ENCODE assay signal across 1 cellular context in the genomic region with DNA sequence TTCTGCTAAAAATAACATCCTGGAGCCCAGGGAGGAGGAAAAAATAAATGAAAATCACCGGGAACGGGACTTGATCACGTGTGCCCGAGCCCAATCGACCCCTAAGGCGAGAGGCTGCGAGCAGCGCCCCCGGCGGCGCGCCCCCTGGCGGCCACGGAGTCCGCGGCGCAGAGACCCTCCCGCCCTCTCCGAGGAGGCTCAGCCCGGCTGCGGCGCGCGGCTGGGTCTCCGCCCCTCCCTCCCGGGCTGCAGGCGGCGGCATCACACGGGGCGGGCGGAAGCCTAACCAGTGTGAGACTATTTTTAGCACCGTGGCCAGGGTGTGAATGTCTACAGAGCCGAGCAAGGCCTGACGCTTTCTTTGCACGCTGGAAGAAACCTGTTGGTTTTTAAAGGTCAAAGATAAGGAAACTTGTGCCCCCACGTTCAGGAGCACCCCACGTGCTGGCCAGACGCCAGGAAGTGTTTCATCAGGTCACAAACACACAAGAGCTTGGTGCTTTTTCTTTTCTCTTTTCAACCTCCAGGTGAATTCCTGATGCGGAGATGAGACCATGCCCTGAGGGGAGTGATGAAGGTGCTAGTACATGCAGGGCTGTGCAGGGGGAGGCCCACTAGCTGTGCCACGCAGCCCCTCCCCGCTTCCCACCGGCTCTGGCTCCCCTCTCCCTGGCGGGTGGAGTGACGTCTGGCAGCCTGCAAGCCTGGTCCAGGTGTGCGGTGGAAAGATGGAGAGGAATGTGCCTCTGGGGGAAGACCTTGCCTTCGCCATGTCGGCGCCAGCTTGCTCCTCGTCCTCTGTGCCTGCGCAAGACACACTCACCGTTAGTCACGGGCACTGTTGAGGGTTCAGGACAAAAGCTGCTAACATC.
TF ChIP-seq lines count a peak whose summit lies in the region.

No MANE protein-coding gene starts in this region.

TF ChIP-seq in HepG2, 621 proteins besides CTCF, POLR2A, EP300 and RAD21 (continued from another document and continues in another):
- TF ChIP-seq ZBED4 (CRISPR knock-in tag; IDR thresholded peaks at IDR 0.05; ENCODE audit: borderline replicate concordance): peak; percentile 82
- TF ChIP-seq, protein P1, sequence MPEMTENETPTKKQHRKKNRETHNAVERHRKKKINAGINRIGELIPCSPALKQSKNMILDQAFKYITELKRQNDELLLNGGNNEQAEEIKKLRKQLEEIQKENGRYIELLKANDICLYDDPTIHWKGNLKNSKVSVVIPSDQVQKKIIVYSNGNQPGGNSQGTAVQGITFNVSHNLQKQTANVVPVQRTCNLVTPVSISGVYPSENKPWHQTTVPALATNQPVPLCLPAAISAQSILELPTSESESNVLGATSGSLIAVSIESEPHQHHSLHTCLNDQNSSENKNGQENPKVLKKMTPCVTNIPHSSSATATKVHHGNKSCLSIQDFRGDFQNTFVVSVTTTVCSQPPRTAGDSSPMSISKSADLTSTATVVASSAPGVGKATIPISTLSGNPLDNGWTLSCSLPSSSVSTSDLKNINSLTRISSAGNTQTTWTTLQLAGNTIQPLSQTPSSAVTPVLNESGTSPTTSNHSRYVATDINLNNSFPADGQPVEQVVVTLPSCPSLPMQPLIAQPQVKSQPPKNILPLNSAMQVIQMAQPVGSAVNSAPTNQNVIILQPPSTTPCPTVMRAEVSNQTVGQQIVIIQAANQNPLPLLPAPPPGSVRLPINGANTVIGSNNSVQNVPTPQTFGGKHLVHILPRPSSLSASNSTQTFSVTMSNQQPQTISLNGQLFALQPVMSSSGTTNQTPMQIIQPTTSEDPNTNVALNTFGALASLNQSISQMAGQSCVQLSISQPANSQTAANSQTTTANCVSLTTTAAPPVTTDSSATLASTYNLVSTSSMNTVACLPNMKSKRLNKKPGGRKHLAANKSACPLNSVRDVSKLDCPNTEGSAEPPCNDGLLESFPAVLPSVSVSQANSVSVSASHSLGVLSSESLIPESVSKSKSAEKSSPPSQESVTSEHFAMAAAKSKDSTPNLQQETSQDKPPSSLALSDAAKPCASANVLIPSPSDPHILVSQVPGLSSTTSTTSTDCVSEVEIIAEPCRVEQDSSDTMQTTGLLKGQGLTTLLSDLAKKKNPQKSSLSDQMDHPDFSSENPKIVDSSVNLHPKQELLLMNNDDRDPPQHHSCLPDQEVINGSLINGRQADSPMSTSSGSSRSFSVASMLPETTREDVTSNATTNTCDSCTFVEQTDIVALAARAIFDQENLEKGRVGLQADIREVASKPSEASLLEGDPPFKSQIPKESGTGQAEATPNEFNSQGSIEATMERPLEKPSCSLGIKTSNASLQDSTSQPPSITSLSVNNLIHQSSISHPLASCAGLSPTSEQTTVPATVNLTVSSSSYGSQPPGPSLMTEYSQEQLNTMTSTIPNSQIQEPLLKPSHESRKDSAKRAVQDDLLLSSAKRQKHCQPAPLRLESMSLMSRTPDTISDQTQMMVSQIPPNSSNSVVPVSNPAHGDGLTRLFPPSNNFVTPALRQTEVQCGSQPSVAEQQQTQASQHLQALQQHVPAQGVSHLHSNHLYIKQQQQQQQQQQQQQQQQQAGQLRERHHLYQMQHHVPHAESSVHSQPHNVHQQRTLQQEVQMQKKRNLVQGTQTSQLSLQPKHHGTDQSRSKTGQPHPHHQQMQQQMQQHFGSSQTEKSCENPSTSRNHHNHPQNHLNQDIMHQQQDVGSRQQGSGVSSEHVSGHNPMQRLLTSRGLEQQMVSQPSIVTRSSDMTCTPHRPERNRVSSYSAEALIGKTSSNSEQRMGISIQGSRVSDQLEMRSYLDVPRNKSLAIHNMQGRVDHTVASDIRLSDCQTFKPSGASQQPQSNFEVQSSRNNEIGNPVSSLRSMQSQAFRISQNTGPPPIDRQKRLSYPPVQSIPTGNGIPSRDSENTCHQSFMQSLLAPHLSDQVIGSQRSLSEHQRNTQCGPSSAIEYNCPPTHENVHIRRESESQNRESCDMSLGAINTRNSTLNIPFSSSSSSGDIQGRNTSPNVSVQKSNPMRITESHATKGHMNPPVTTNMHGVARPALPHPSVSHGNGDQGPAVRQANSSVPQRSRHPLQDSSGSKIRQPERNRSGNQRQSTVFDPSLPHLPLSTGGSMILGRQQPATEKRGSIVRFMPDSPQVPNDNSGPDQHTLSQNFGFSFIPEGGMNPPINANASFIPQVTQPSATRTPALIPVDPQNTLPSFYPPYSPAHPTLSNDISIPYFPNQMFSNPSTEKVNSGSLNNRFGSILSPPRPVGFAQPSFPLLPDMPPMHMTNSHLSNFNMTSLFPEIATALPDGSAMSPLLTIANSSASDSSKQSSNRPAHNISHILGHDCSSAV (CRISPR knock-in tag; IDR thresholded peaks at IDR 0.05; ENCODE audit: borderline replicate concordance): no peak
- no peak for TF ChIP-seq ZFP82 (CRISPR knock-in tag; IDR thresholded peaks at IDR 0.05; ENCODE audit: borderline replicate concordance)
- TF ChIP-seq, protein P2, sequence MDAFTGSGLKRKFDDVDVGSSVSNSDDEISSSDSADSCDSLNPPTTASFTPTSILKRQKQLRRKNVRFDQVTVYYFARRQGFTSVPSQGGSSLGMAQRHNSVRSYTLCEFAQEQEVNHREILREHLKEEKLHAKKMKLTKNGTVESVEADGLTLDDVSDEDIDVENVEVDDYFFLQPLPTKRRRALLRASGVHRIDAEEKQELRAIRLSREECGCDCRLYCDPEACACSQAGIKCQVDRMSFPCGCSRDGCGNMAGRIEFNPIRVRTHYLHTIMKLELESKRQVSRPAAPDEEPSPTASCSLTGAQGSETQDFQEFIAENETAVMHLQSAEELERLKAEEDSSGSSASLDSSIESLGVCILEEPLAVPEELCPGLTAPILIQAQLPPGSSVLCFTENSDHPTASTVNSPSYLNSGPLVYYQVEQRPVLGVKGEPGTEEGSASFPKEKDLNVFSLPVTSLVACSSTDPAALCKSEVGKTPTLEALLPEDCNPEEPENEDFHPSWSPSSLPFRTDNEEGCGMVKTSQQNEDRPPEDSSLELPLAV (CRISPR knock-in tag; conservative IDR thresholded peaks at IDR 0.05; ENCODE audit: low read depth): no peak
- TF ChIP-seq ZZZ3 (CRISPR knock-in tag; IDR thresholded peaks at IDR 0.05; ENCODE audit: borderline replicate concordance): no peak
- TF ChIP-seq NR0B2 (CRISPR knock-in tag; IDR thresholded peaks at IDR 0.05): 0 out of 2 replicates have a peak, but pooled peaks have one; percentile 41
- TF ChIP-seq E2F1 (CRISPR knock-in tag; IDR thresholded peaks at IDR 0.05): peak; percentile 66; the same call in 1 of the 2 replicates
- TF ChIP-seq HNRNPL (IDR thresholded peaks at IDR 0.05; ENCODE audit: low read depth, low read length): no peak
- no peak for TF ChIP-seq ELF1 (CRISPR knock-in tag; IDR thresholded peaks at IDR 0.05)
- no peak for TF ChIP-seq CHD4 (IDR thresholded peaks at IDR 0.05; ENCODE audit: borderline replicate concordance, low read length)
- TF ChIP-seq KLF13 (CRISPR knock-in tag; IDR thresholded peaks at IDR 0.05): no peak
- no peak; the same call in 1 of the 2 replicates for TF ChIP-seq ZNF230 (CRISPR knock-in tag; IDR thresholded peaks at IDR 0.05)
- no peak for TF ChIP-seq MAFK (conservative IDR thresholded peaks at IDR 0.05 in 1 of 2, IDR thresholded peaks at IDR 0.05 in 1 of 2; ENCODE audit: low read length in 2 of 2)
- TF ChIP-seq ZNF550 (CRISPR knock-in tag; IDR thresholded peaks at IDR 0.05; ENCODE audit: borderline replicate concordance): no peak
- TF ChIP-seq, protein P3, sequence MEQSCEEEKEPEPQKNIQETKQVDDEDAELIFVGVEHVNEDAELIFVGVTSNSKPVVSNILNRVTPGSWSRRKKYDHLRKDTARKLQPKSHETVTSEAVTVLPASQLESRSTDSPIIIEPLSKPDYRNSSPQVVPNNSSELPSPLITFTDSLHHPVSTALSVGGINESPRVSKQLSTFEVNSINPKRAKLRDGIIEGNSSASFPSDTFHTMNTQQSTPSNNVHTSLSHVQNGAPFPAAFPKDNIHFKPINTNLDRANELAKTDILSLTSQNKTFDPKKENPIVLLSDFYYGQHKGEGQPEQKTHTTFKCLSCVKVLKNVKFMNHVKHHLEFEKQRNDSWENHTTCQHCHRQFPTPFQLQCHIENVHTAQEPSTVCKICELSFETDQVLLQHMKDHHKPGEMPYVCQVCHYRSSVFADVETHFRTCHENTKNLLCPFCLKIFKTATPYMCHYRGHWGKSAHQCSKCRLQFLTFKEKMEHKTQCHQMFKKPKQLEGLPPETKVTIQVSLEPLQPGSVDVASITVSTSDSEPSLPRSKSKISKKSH (CRISPR knock-in tag; IDR thresholded peaks at IDR 0.05; ENCODE audit: borderline replicate concordance): no peak
- TF ChIP-seq ZNF615 (CRISPR knock-in tag; IDR thresholded peaks at IDR 0.05; ENCODE audit: borderline replicate concordance): no peak
- TF ChIP-seq ZNF761 (CRISPR knock-in tag; conservative IDR thresholded peaks at IDR 0.05): peak; percentile 54; the same call in 1 of the 2 replicates
- TF ChIP-seq, protein P4, sequence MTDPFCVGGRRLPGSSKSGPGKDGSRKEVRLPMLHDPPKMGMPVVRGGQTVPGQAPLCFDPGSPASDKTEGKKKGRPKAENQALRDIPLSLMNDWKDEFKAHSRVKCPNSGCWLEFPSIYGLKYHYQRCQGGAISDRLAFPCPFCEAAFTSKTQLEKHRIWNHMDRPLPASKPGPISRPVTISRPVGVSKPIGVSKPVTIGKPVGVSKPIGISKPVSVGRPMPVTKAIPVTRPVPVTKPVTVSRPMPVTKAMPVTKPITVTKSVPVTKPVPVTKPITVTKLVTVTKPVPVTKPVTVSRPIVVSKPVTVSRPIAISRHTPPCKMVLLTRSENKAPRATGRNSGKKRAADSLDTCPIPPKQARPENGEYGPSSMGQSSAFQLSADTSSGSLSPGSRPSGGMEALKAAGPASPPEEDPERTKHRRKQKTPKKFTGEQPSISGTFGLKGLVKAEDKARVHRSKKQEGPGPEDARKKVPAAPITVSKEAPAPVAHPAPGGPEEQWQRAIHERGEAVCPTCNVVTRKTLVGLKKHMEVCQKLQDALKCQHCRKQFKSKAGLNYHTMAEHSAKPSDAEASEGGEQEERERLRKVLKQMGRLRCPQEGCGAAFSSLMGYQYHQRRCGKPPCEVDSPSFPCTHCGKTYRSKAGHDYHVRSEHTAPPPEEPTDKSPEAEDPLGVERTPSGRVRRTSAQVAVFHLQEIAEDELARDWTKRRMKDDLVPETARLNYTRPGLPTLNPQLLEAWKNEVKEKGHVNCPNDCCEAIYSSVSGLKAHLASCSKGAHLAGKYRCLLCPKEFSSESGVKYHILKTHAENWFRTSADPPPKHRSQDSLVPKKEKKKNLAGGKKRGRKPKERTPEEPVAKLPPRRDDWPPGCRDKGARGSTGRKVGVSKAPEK (CRISPR knock-in tag; IDR thresholded peaks at IDR 0.05; ENCODE audit: borderline replicate concordance): no peak
- TF ChIP-seq SPEN (CRISPR knock-in tag; IDR thresholded peaks at IDR 0.05; ENCODE audit: low read depth): peak; percentile 79
- TF ChIP-seq, protein P5, sequence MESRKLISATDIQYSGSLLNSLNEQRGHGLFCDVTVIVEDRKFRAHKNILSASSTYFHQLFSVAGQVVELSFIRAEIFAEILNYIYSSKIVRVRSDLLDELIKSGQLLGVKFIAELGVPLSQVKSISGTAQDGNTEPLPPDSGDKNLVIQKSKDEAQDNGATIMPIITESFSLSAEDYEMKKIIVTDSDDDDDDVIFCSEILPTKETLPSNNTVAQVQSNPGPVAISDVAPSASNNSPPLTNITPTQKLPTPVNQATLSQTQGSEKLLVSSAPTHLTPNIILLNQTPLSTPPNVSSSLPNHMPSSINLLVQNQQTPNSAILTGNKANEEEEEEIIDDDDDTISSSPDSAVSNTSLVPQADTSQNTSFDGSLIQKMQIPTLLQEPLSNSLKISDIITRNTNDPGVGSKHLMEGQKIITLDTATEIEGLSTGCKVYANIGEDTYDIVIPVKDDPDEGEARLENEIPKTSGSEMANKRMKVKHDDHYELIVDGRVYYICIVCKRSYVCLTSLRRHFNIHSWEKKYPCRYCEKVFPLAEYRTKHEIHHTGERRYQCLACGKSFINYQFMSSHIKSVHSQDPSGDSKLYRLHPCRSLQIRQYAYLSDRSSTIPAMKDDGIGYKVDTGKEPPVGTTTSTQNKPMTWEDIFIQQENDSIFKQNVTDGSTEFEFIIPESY (CRISPR knock-in tag; IDR thresholded peaks at IDR 0.05): peak; percentile 47; the same call in 1 of the 2 replicates
- no peak for TF ChIP-seq ZNF629 (CRISPR knock-in tag; conservative IDR thresholded peaks at IDR 0.05)
- TF ChIP-seq PPARG (CRISPR knock-in tag; conservative IDR thresholded peaks at IDR 0.05): no peak
